1 cellular context compared by ENCODE assay signal in the genomic region with DNA sequence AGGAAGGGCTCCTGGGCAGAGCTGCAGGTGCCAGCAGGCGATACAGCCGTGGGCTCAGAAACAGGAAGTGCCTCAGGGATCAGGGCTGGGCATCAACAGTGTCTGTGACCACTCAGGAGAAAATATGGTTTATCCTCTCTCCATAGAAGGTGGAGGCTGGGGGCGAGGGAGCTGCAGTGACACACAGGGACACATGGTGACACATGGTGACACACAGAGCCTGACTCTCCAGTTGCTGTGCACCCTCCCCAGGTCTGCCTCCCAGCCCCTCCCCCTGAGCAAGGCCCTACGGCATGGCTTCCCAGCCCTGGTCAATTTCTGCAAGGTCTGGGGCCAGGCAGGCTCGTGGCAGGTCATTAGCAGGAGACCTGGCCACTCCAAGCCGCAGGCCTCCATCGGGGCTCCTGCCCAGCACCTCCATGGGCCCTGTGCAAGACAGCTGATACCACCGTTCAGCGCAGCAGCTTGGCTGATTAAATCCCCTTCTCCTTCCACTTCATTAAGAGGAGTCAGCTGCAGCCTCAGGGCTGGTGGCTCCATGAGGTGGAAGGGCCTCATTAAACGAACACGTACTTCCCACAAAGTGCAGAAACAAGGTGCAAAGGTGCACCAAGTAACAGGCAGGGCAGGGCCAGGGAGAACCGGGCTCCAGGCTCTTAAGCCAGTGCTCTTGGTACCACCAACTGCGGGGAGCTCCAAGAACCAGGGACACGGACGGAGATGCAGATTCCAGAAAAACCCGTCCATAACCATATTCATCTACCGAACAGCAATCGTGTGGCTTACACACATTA.
A peak's percentile ranks its signal among the peaks of the same experiment; 100 is the strongest.
TF ChIP-seq lines count a peak whose summit lies in the region.

No MANE protein-coding gene starts in this region.

TF ChIP-seq in HEK293, 187 proteins besides CTCF, POLR2A, EP300 and RAD21 (continued from another document):
- no peak for TF ChIP-seq SP3 (tag by site-specific recombination; IDR thresholded peaks at IDR 0.05)
- TF ChIP-seq GLIS2 (tag by site-specific recombination; IDR thresholded peaks at IDR 0.05): 0 out of 2 replicates have a peak, but pooled peaks have one; percentile 26
